Comparison of ENCODE assay signal across 7 cellular contexts in the genomic region with DNA sequence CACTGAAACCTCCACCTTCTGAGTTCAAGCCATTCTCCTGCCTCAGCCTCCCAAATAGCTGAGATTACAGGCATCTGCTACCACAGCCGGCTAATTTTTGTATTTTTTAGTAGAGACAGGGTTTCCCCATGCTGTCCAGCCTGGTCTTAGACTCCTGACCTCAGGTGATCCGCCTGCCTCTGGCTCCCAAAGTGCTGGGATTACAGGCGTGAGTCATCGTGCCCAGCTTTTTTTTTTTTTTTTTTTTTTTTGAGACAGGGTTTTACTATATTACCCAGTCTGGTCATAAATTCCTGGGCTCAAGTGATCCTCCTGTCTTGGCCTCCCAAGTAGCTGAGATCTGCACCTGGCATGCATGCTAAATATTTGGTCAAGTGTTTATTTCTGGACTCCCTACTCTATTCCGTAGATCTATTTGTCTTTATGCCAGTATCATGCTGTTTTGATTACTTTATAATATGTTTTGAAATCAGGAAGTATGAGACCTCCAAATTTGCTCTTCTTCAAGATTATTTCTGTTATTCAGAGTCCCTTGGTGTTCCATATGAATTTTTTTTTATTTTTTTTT. TPM values are rescaled to one million over a fixed set of nuclear protein-coding genes. Genes with fewer than 3 reads are reported as not detected.
A peak's percentile ranks its signal among the peaks of the same experiment; 100 is the strongest.
DNase-seq lines count a peak whose midpoint lies in the region; ATAC-seq, FAIRE-seq and TF ChIP-seq lines count a peak whose summit lies in the region.
"Not testable (repeated sequence)": the region's sequence is repeated elsewhere in the genome, so short reads cannot be mapped to it uniquely, and the experiment has no call there.

No MANE protein-coding gene starts in this region.

- not testable (repeated sequence) for FAIRE-seq in A549 (lab: Jason Lieb, UNC)

- not testable (repeated sequence) for H3K27ac ChIP-seq in A549

- POLR2A ChIA-PET in A549 (lab: Yijun Ruan, JAX), result not testable (repeated sequence)

- whole genome bisulfite sequencing in A549 (ENCODE audit: missing lambda C conversion rate), result 7% methylated on average over 2 of the region's 5 CpGs

- not testable (repeated sequence) for H3K4me3 ChIP-seq in A549

- peak in 1 of 2 experiments; percentile 18 for DNase-seq in A549 (ENCODE audit: low read depth in 1 of 2, low spot score in 1 of 2)
- DNase-seq in ELR (ENCODE audit: low read depth), result peak; percentile 1
- DNase-seq in LHCN-M2 (ENCODE audit: low read depth), result peak; percentile 14
- DNase-seq in SK-MEL-5 (ENCODE audit: low read depth, low spot score), result peak; percentile 6
- peak; percentile 38 for DNase-seq in fibroblast of gingiva (ENCODE audit: low read depth)
- peak; percentile 1 for DNase-seq in kidney tubule cell (ENCODE audit: low spot score)
- peak; percentile 19 for DNase-seq in renal cortical epithelial cell (ENCODE audit: low read depth)

- not testable (repeated sequence) for H3K4me2 ChIP-seq in A549

- in situ Hi-C loops in SK-MEL-5 (cut with HindIII; ENCODE audit: low pct_unique_long_range_greater_than_20kb, low sequenced_read_pairs), result not testable (repeated sequence)

- TF ChIP-seq CTCF in A549 (IDR thresholded peaks at IDR 0.05), result not testable (repeated sequence)

- CTCF ChIA-PET in A549 (lab: Yijun Ruan, JAX), result not testable (repeated sequence)

- TF ChIP-seq RAD21 in A549 (conservative IDR thresholded peaks at IDR 0.05 in 1 of 2, IDR thresholded peaks at IDR 0.05 in 1 of 2), result not testable (repeated sequence)

- TF ChIP-seq EP300 in A549 (IDR thresholded peaks at IDR 0.05), result not testable (repeated sequence)

- not testable (repeated sequence) for TF ChIP-seq POLR2A in A549 (IDR thresholded peaks at IDR 0.05; ENCODE audit: low read length)

- peak; percentile 54 to 80; a peak in 5 of 6 replicates for ATAC-seq in A549

- not testable (repeated sequence) for H3K9me3 ChIP-seq in A549

- not testable (repeated sequence) for H3K4me1 ChIP-seq in A549

RNA-seq across cellular contexts. Expression of a gene that starts 22.6 kb away (rescaled TPM):
- polyA plus RNA-seq in A549 (2011; rRNA removed) (16.2 and 19.5 TPM in 2 replicates), A549 (2017; fragmentation: RNase III; extraction: RNeasy Plus Mini Kit Qiagen cat#74134 plus additional on column Dnase treatment) (7.1 to 10.1 TPM (median 7.4 TPM) in 3 replicates)
- polyA plus RNA-seq in A549 (2012; cell fraction: cytosol; rRNA removed), result 7.4 and 8.1 TPM in 2 replicates
- 6.2 and 9.6 TPM in 2 replicates for polyA plus RNA-seq in A549 (2012; cell fraction: nucleus; rRNA removed)
- 9.2 and 17.4 TPM in 2 replicates for polyA minus RNA-seq in A549 (2011; rRNA and poly(A)+ RNA removed)
- total RNA-seq in LHCN-M2 (2014; rRNA removed) (25.9 and 26.5 TPM in 2 replicates), renal cortical epithelial cell (9.2 and 30.6 TPM in 2 replicates)
- 30.0 TPM for polyA plus RNA-seq in LHCN-M2 (2012)
- total RNA-seq in SK-MEL-5 (2014; rRNA removed; shearing (Covaris generic)), result 36.2 and 43.1 TPM in 2 replicates
- polyA plus RNA-seq in SK-MEL-5 (2015; cell fraction: cytosol; rRNA removed), result 22.6 and 44.8 TPM in 2 replicates
- polyA plus RNA-seq in SK-MEL-5 (2015; cell fraction: nucleus; rRNA removed), result 29.6 and 35.1 TPM in 2 replicates

RNA-seq across cellular contexts. Expression of a gene that starts 41.4 kb away (rescaled TPM):
- polyA plus RNA-seq in A549 (2011; rRNA removed) (51.3 and 56.7 TPM in 2 replicates), A549 (2017; fragmentation: RNase III; extraction: RNeasy Plus Mini Kit Qiagen cat#74134 plus additional on column Dnase treatment) (55.3 to 59.6 TPM (median 57.5 TPM) in 3 replicates)
- polyA plus RNA-seq in A549 (2012; cell fraction: cytosol; rRNA removed), result 60.1 and 66.3 TPM in 2 replicates
- polyA plus RNA-seq in A549 (2012; cell fraction: nucleus; rRNA removed), result 56.4 and 66.5 TPM in 2 replicates
- polyA minus RNA-seq in A549 (2011; rRNA and poly(A)+ RNA removed), result 30.9 and 33.4 TPM in 2 replicates
- total RNA-seq in LHCN-M2 (2014; rRNA removed) (100 and 104 TPM in 2 replicates), renal cortical epithelial cell (61.3 and 69.0 TPM in 2 replicates)
- polyA plus RNA-seq in LHCN-M2 (2012), result 73.9 TPM
- 84.2 and 94.2 TPM in 2 replicates for total RNA-seq in SK-MEL-5 (2014; rRNA removed; shearing (Covaris generic))
- 79.9 and 93.8 TPM in 2 replicates for polyA plus RNA-seq in SK-MEL-5 (2015; cell fraction: cytosol; rRNA removed)
- 31.0 and 36.8 TPM in 2 replicates for polyA plus RNA-seq in SK-MEL-5 (2015; cell fraction: nucleus; rRNA removed)
